19 cellular contexts compared by ENCODE assay signal in the genomic region with DNA sequence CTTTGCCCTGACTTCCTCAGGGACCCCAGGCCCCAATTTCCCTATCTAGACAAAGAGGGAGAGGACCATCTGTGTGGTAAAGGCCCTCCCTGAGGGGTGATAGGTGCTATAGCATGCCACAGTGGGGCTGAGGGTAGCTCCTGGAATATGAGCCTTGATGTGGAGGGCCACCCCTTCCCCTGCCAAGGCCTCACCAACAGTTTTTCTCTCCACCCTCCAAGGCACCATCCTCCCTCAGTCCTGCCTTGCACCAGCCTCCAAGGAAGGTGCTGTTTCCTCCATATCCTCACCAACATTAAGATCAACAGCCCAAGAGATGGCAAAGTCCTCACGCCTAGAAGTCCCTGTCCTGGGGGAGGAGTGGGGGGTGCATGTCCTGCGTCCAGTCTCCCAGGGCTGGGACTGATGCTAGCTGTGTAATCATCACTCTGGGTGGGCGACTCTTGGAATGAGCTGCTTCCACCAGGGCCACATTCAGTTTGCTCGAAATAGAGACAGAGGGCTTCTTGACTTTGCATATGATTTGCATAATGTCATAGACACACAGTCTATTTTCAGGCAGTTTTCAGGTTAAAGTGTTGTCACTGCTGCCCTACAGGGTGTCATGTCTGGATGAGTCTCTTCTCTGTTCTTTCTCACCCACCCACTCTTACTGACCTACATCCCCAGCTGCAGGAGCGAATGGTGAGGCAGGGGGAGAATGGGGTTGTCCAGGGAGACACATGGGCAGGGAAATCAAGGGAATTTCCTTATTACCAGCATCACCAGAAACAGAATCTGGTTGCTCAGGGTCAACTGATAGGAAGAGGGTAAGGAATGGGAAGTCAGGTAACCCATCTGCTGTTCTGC. TPM values are rescaled to one million over a fixed set of nuclear protein-coding genes. Genes with fewer than 3 reads are reported as not detected.
DNase-seq lines count a peak whose midpoint lies in the region; ATAC-seq, FAIRE-seq and TF ChIP-seq lines count a peak whose summit lies in the region.
"Had no signal": no experiment of that assay in that cellular context is flagged by ENCODE, and none has a peak within 500 bp of the region (broad histone marks: within the 10 kb centered on the region; RNA-seq: fewer than 3 reads in every experiment).

No MANE protein-coding gene starts in this region.

- peaks cover 6% of the 10 kb centered on the region for H3K27me3 Mint-ChIP-seq in activated naive CD8-positive, alpha-beta T cell treated with anti-CD3 and anti-CD28 coated beads, Interleukin-2, amount 50 U/mL, for 24 hours
- H3K27me3 Mint-ChIP-seq in activated naive CD8-positive, alpha-beta T cell treated with anti-CD3 and anti-CD28 coated beads for 36 hours, result peaks cover 7% of the 10 kb centered on the region

- ATAC-seq in activated naive CD8-positive, alpha-beta T cell treated with anti-CD3 and anti-CD28 coated beads, Interleukin-2, amount 50 U/mL, for 24 hours, result peak; percentile 29
- ATAC-seq in HG02973 (IDR thresholded peaks at IDR 0.05; ENCODE audit: unreplicated experiment) (peak; percentile 52), GM12878 (peak; percentile 39)

- no peak for TF ChIP-seq POLR2A in GM12878 (IDR thresholded peaks at IDR 0.05; ENCODE audit: low read depth, low read length)

- no peak overlapping the region for H2AFZ ChIP-seq in GM12878 (ENCODE audit: control insufficient read depth, low read depth, low read length)

- TF ChIP-seq EP300 in GM12878 (IDR thresholded peaks at IDR 0.05; ENCODE audit: borderline replicate concordance in 1 of 2, control insufficient read depth in 1 of 2, low read depth in 2 of 2, low read length in 2 of 2), result no peak

- no peak overlapping the region for H3K27ac Mint-ChIP-seq in activated naive CD8-positive, alpha-beta T cell treated with anti-CD3 and anti-CD28 coated beads, Interleukin-2, amount 50 U/mL, for 24 hours
- H3K27ac Mint-ChIP-seq in activated naive CD8-positive, alpha-beta T cell treated with anti-CD3 and anti-CD28 coated beads for 36 hours, result no peak overlapping the region
- H3K27ac Mint-ChIP-seq: nephron progenitor cell had no signal

- TF ChIP-seq CTCF in GM12878 (IDR thresholded peaks at IDR 0.05 in 2 of 3, conservative IDR thresholded peaks at IDR 0.05 in 1 of 3; ENCODE audit: control insufficient read depth in 2 of 3, extremely low read depth in 1 of 3, insufficient read depth in 1 of 3, low read depth in 3 of 3, low read length in 3 of 3), result no peak
- TF ChIP-seq CTCF in kidney (IDR thresholded peaks at IDR 0.05; ENCODE audit: borderline replicate concordance, extremely low read depth, insufficient read depth), result no peak

- FAIRE-seq in GM12878 (lab: Jason Lieb, UNC) (peak; percentile 80), kidney (lab: Jason Lieb, UNC) (no peak)
- FAIRE-seq: A549 had no signal

- H3K4me2 ChIP-seq in GM12878 (ENCODE audit: control insufficient read depth, insufficient read depth), result peak overlapping the region; percentile 54
- H3K4me2 ChIP-seq: A549 had no signal

- no peak for DNase-seq in activated naive CD8-positive, alpha-beta T cell treated with anti-CD3 and anti-CD28 coated beads, Interleukin-2, amount 50 U/mL, for 24 hours
- no peak for DNase-seq in activated naive CD8-positive, alpha-beta T cell treated with anti-CD3 and anti-CD28 coated beads for 36 hours
- DNase-seq in GM12878 (ENCODE audit: low read depth, low spot score), result no peak
- DNase-seq in NCI-H1436 (lab: John Stamatoyannopoulos, UW), result no peak
- DNase-seq in kidney, result no peak
- no peak for DNase-seq in H4 (ENCODE audit: low spot score)
- DNase-seq: activated T-cell treated with anti-CD3 and anti-CD28 coated beads for 4 hours, DMS153, foreskin fibroblast, NCI-H1417 treated with DMSO at 0.1 percent for 48 hours, NCI-H82, nephron progenitor cell, SJCRH30, WERI-Rb-1 had no signal

- H3K27ac ChIP-seq in GM12878 (ENCODE audit: control insufficient read depth, insufficient read depth) (no peak overlapping the region), temporal lobe (ENCODE audit: low read depth, low read length) (peak overlapping the region; percentile 38), kidney (ENCODE audit: low read depth in 2 of 2, low read length in 2 of 2) (peak overlapping the region in 1 of 2 donors; percentile 0)
- H3K27ac ChIP-seq: A549, SJCRH30, WERI-Rb-1 had no signal

- BruUV-seq in GM12878 (replicated peaks; lab: Mats Ljungman, UMichigan), result no TSS peak

- H3K4me1 ChIP-seq in GM12878 (ENCODE audit: control insufficient read depth, insufficient read depth, low read length) (peaks cover 35% of the 10 kb centered on the region), kidney (ENCODE audit: control insufficient read depth in 1 of 2, insufficient read depth in 1 of 2, low read depth in 1 of 2, low read length in 2 of 2) (peaks cover 29 to 31% of the 10 kb centered on the region in 2 donors)

- SMC1A ChIA-PET in GM12878 (lab: Charles Lee; ENCODE audit: uncharacterized antibody, unreplicated experiment), result interaction anchor here (0.8 kb wide), 1 partner anchor 53 kb away, joined by 3 read pairs; no protein-coding TSS in a partner anchor

- no peaks in the 10 kb centered on the region for H3K36me3 Mint-ChIP-seq in activated naive CD8-positive, alpha-beta T cell treated with anti-CD3 and anti-CD28 coated beads, Interleukin-2, amount 50 U/mL, for 24 hours (ENCODE audit: low read depth)
- H3K36me3 Mint-ChIP-seq in activated naive CD8-positive, alpha-beta T cell treated with anti-CD3 and anti-CD28 coated beads for 36 hours, result no peaks in the 10 kb centered on the region

- CTCF ChIA-PET in GM12878 (lab: Yijun Ruan, JAX), result interaction anchor here (0.7 to 1.4 kb wide), 3 partner anchors 47 to 195 kb away, joined by 3 to 6 read pairs (median 3); no protein-coding TSS in a partner anchor

- intact Hi-C loops in GM12878 (cut with micrococcal nuclease; ENCODE audit: unreplicated experiment) (no loop called here), kidney (cut with DNase I) (no loop called here)

- no peak overlapping the region for H3K4me3 Mint-ChIP-seq in activated naive CD8-positive, alpha-beta T cell treated with anti-CD3 and anti-CD28 coated beads, Interleukin-2, amount 50 U/mL, for 24 hours
- no peak overlapping the region for H3K4me3 Mint-ChIP-seq in activated naive CD8-positive, alpha-beta T cell treated with anti-CD3 and anti-CD28 coated beads for 36 hours
- H3K4me3 Mint-ChIP-seq: nephron progenitor cell had no signal

- no peaks in the 10 kb centered on the region for H3K27me3 ChIP-seq in GM12878 (replicated peaks in 1 of 2; ENCODE audit: control insufficient read depth in 2 of 2, insufficient read depth in 2 of 2, low read length in 1 of 2)
- H3K27me3 ChIP-seq: SJCRH30, tibial nerve had no signal

- H3K9me3 ChIP-seq in GM12878 (replicated peaks; ENCODE audit: control insufficient read depth, insufficient read depth, low read length), result no peaks in the 10 kb centered on the region
- H3K9me3 ChIP-seq in kidney (ENCODE audit: control insufficient read depth in 1 of 2, low read length in 2 of 2), result no peaks in the 10 kb centered on the region
- H3K9me3 ChIP-seq: A549, SJCRH30, tibial nerve had no signal

- H3K4me1 Mint-ChIP-seq in activated naive CD8-positive, alpha-beta T cell treated with anti-CD3 and anti-CD28 coated beads, Interleukin-2, amount 50 U/mL, for 24 hours, result peaks cover 19% of the 10 kb centered on the region
- peaks cover 8% of the 10 kb centered on the region for H3K4me1 Mint-ChIP-seq in activated naive CD8-positive, alpha-beta T cell treated with anti-CD3 and anti-CD28 coated beads for 36 hours

- in situ Hi-C loops in GM12878 (cut with MboI), result no loop called here

- TF ChIP-seq RAD21 in GM12878 (IDR thresholded peaks at IDR 0.05; ENCODE audit: insufficient read depth, low read depth, low read length), result no peak

- WGBS in GM12878 (ENCODE audit: insufficient coverage, insufficient replicate concordance, low lambda C conversion rate, missing lambda C conversion rate), result 1% methylated on average over 5 of the region's 5 CpGs

- RAD21 ChIA-PET in GM12878 (lab: Charles Lee; ENCODE audit: unreplicated experiment), result no interaction called here

- no peaks in the 10 kb centered on the region for H3K79me2 ChIP-seq in GM12878 (ENCODE audit: control insufficient read depth, insufficient read depth, low read length)

- POLR2A ChIA-PET in GM12878 (lab: Charles Lee), result interaction anchor here (0.6 kb wide), 1 partner anchor 442 kb away, joined by 3 read pairs; no protein-coding TSS in a partner anchor

- H3K9ac ChIP-seq in GM12878 (ENCODE audit: control insufficient read depth, insufficient read depth, low read length) (no peak overlapping the region), kidney (ENCODE audit: low read length in 2 of 2) (no peak overlapping the region)

- H3K4me3 ChIP-seq in GM12878, result no peak overlapping the region
- no peak overlapping the region for H3K4me3 ChIP-seq in kidney (ENCODE audit: low read length in 2 of 2)
- H3K4me3 ChIP-seq: A549, SJCRH30, tibial nerve had no signal

- H3K9me3 Mint-ChIP-seq in activated naive CD8-positive, alpha-beta T cell treated with anti-CD3 and anti-CD28 coated beads, Interleukin-2, amount 50 U/mL, for 24 hours, result no peaks in the 10 kb centered on the region
- no peaks in the 10 kb centered on the region for H3K9me3 Mint-ChIP-seq in activated naive CD8-positive, alpha-beta T cell treated with anti-CD3 and anti-CD28 coated beads for 36 hours
- H3K9me3 Mint-ChIP-seq: nephron progenitor cell had no signal

- H3K36me3 ChIP-seq in GM12878 (ENCODE audit: control insufficient read depth in 2 of 2, insufficient read depth in 2 of 2, low read length in 1 of 2) (no peaks in the 10 kb centered on the region), kidney (ENCODE audit: control insufficient read depth in 1 of 2, insufficient read depth in 2 of 2, low read length in 2 of 2) (no peaks in the 10 kb centered on the region)
- H3K36me3 ChIP-seq: SJCRH30, WERI-Rb-1 had no signal

- H4K20me1 ChIP-seq in GM12878 (ENCODE audit: control insufficient read depth, insufficient read depth), result no peaks in the 10 kb centered on the region

RNA-seq across cellular contexts. Expression of gene ACVRL1, which starts 17.5 kb away (rescaled TPM):
- not detected for total RNA-seq in activated naive CD8-positive, alpha-beta T cell treated with anti-CD3 and anti-CD28 coated beads for 36 hours
- total RNA-seq in GM12878 (2013; cell fraction: nucleolus; rRNA removed), result 1.2 and 1.4 TPM in 2 replicates
- total RNA-seq in GM12878 (2014; rRNA removed) (not detected in 2 replicates), GM12878 (2014; rRNA removed; fragmentation: Illumina TruSeq; extraction: Trizol) (not detected in 2 replicates), GM12878 (2021) (0.29 TPM in 1 of 2 replicates, not detected in the other), temporal lobe (7.9 TPM), kidney (88.4 TPM)
- not detected for polyA plus RNA-seq in GM12878 (2011; ENCODE audit: low read depth)
- polyA plus RNA-seq in GM12878 (2011; rRNA removed) (not detected in 2 replicates), GM12878 (2014; fragmentation: Illumina TruSeq; extraction: Trizol) (not detected in 2 replicates), GM12878 (2014; fragmentation: Nextera tagmentation; extraction: Ambion mirVana) (not detected), GM12878 (2014; rRNA removed) (not detected in 2 replicates), GM12878 (2016; fragmentation: Nextera tagmentation; extraction: Ambion mirVana) (not detected), kidney (ENCODE audit: insufficient read depth, low read depth, low replicate concordance) (29.1 TPM)
- polyA plus RNA-seq in GM12878 (2011; cell fraction: cytosol; rRNA removed), result not detected in 2 replicates
- not detected in 2 replicates for polyA plus RNA-seq in GM12878 (2011; cell fraction: nucleus; rRNA removed)
- polyA plus RNA-seq in GM12878 (2012), result 0.15 TPM in 1 of 2 replicates, not detected in the other
- not detected in 2 replicates for polyA minus RNA-seq in GM12878 (2011; rRNA and poly(A)+ RNA removed)
- not detected in 2 replicates for polyA minus RNA-seq in GM12878 (2011; cell fraction: cytosol; rRNA and poly(A)+ RNA removed)
- polyA minus RNA-seq in GM12878 (2011; cell fraction: nucleus; rRNA and poly(A)+ RNA removed), result not detected in 2 replicates
- total RNA-seq in H4 (2014; rRNA removed; shearing (Covaris generic)), result 4.1 and 4.8 TPM in 2 replicates

RNA-seq across cellular contexts. Expression of gene ACVR1B, which starts 26.7 kb away (rescaled TPM):
- total RNA-seq in activated naive CD8-positive, alpha-beta T cell treated with anti-CD3 and anti-CD28 coated beads for 36 hours, result 10 to 100 TPM in 1 of 2 experiments, 1 to 10 TPM in 1; 9.9 to 10.2 TPM
- total RNA-seq in GM12878 (2013; cell fraction: nucleolus; rRNA removed), result 0.40 and 0.76 TPM in 2 replicates
- 0.11 TPM in 1 of 2 replicates, not detected in the other for total RNA-seq in GM12878 (2014; rRNA removed)
- total RNA-seq in GM12878 (2014; rRNA removed; fragmentation: Illumina TruSeq; extraction: Trizol), result 0.13 and 0.18 TPM in 2 replicates
- total RNA-seq in GM12878 (2021), result 0.28 and 0.58 TPM in 2 replicates
- 0.26 TPM for polyA plus RNA-seq in GM12878 (2011; ENCODE audit: low read depth)
- 0.30 and 0.69 TPM in 2 replicates for polyA plus RNA-seq in GM12878 (2011; rRNA removed)
- 0.43 and 0.47 TPM in 2 replicates for polyA plus RNA-seq in GM12878 (2011; cell fraction: cytosol; rRNA removed)
- 0.13 and 0.31 TPM in 2 replicates for polyA plus RNA-seq in GM12878 (2011; cell fraction: nucleus; rRNA removed)
- polyA plus RNA-seq in GM12878 (2012), result 0.23 and 0.39 TPM in 2 replicates
- polyA plus RNA-seq in GM12878 (2014; fragmentation: Illumina TruSeq; extraction: Trizol), result 0.25 and 0.56 TPM in 2 replicates
- under 1 TPM; 0.02 to 0.08 TPM for polyA plus RNA-seq in GM12878 (2014; fragmentation: Nextera tagmentation; extraction: Ambion mirVana)
- polyA plus RNA-seq in GM12878 (2014; rRNA removed), result 0.19 and 0.29 TPM in 2 replicates
- not detected for polyA plus RNA-seq in GM12878 (2016; fragmentation: Nextera tagmentation; extraction: Ambion mirVana)
- polyA minus RNA-seq in GM12878 (2011; rRNA and poly(A)+ RNA removed), result 1.2 and 1.3 TPM in 2 replicates
- polyA minus RNA-seq in GM12878 (2011; cell fraction: cytosol; rRNA and poly(A)+ RNA removed), result 0.27 and 0.83 TPM in 2 replicates
- polyA minus RNA-seq in GM12878 (2011; cell fraction: nucleus; rRNA and poly(A)+ RNA removed), result 0.12 and 0.38 TPM in 2 replicates
- total RNA-seq in temporal lobe, result 43.3 TPM
- 95.5 TPM for total RNA-seq in kidney
- polyA plus RNA-seq in kidney (ENCODE audit: insufficient read depth, low read depth, low replicate concordance), result 30.6 TPM
- 3.8 and 6.1 TPM in 2 replicates for total RNA-seq in H4 (2014; rRNA removed; shearing (Covaris generic))

RNA-seq across cellular contexts. Expression of gene ANKRD33, which starts 36.9 kb away (rescaled TPM):
- not detected for total RNA-seq in activated naive CD8-positive, alpha-beta T cell treated with anti-CD3 and anti-CD28 coated beads for 36 hours
- total RNA-seq in GM12878 (2013; cell fraction: nucleolus; rRNA removed), result not detected in 2 replicates
- total RNA-seq in GM12878 (2014; rRNA removed) (not detected in 2 replicates), GM12878 (2014; rRNA removed; fragmentation: Illumina TruSeq; extraction: Trizol) (not detected in 2 replicates), GM12878 (2021) (not detected in 2 replicates), temporal lobe (not detected), kidney (not detected)
- not detected for polyA plus RNA-seq in GM12878 (2011; ENCODE audit: low read depth)
- polyA plus RNA-seq in GM12878 (2011; rRNA removed) (not detected in 2 replicates), GM12878 (2014; fragmentation: Illumina TruSeq; extraction: Trizol) (not detected in 2 replicates), GM12878 (2014; fragmentation: Nextera tagmentation; extraction: Ambion mirVana) (not detected), GM12878 (2014; rRNA removed) (not detected in 2 replicates), GM12878 (2016; fragmentation: Nextera tagmentation; extraction: Ambion mirVana) (not detected), kidney (ENCODE audit: insufficient read depth, low read depth, low replicate concordance) (not detected)
- polyA plus RNA-seq in GM12878 (2011; cell fraction: cytosol; rRNA removed), result not detected in 2 replicates
- not detected in 2 replicates for polyA plus RNA-seq in GM12878 (2011; cell fraction: nucleus; rRNA removed)
- not detected in 2 replicates for polyA plus RNA-seq in GM12878 (2012)
- not detected in 2 replicates for polyA minus RNA-seq in GM12878 (2011; rRNA and poly(A)+ RNA removed)
- polyA minus RNA-seq in GM12878 (2011; cell fraction: cytosol; rRNA and poly(A)+ RNA removed), result not detected in 2 replicates
- not detected in 2 replicates for polyA minus RNA-seq in GM12878 (2011; cell fraction: nucleus; rRNA and poly(A)+ RNA removed)
- not detected in 2 replicates for total RNA-seq in H4 (2014; rRNA removed; shearing (Covaris generic))
- total RNA-seq: SJCRH30, skeletal muscle tissue had no signal
- polyA plus RNA-seq: A549 had no signal

Comparison
In these comparisons a context has a peak if more than half of its experiments do, and no peak if none do; other contexts are left out.
1. RNA of gene ACVRL1, which starts 17.5 kb away (total RNA-seq): 88.4 TPM in kidney (single experiment); 7.9 TPM in temporal lobe (single experiment), 4.1 to 4.8 TPM in H4, not detected in activated naive CD8-positive, alpha-beta T cell treated with anti-CD3 and anti-CD28 coated beads for 36 hours and 0.29 to 1.4 TPM in GM12878; every median in the first group is over 10 times any median in the second.
2. Peak in every context shown above with its lines, with median percentiles within 50 percentile points of each other: ATAC-seq.